ENCODE assay signal across 8 cellular contexts in the genomic region with DNA sequence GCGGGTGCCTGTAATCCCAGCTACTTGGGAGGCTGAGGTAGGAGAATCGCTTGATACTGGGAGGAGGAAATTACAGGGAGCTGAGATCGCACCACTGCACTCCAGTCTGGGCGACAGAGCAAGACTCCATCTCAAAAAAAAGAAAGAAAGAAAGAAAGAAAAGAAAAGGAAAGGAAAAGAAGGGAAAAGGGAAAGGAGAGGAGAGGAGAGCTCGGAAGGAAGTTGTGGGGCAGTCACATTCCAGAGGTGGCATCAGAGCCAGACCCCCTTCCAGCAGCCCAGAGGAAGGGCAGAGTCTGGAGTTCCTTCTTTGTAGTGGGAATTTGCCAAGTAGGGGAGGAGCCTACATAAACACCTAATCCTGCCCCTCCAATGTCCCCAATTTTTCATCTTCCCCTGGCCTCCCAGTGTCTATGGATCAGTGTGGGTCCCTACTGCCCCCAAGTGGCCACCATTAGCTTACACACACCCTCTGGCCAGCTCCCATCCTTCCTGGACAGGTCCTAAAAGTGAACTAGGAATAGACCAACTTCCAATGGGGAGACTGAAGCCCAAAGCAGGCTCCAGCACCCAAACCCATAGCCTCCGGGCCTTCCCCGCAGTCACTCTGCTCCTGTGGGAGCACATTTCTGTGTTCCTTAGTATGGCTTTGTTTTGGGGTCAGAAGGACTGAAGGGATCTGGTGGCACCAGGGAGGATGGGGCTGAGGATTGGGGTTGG. TPM values are rescaled to one million over a fixed set of nuclear protein-coding genes. Genes with fewer than 3 reads are reported as not detected.
DNase-seq lines count a peak whose midpoint lies in the region; ATAC-seq and TF ChIP-seq lines count a peak whose summit lies in the region.

No MANE protein-coding gene starts in this region.

- H3K27me3 Mint-ChIP-seq in activated CD8-positive, alpha-beta memory T cell treated with anti-CD3 and anti-CD28 coated beads, Interleukin-2, amount 10 ng/mL, durations not matched to agents 7 days and 5 days = peaks cover 20% of the 10 kb centered on the region

- H3K4me1 ChIP-seq in Karpas-422 (ENCODE audit: low read length) (no peaks in the 10 kb centered on the region), testis (peaks cover 3% of the 10 kb centered on the region)

- TF ChIP-seq POLR2A in testis (IDR thresholded peaks at IDR 0.05) = no peak

- H3K9me2 ChIP-seq in Karpas-422 (replicated peaks; ENCODE audit: insufficient read depth, low read length) = no peaks in the 10 kb centered on the region

- no peak overlapping the region for H3K27ac ChIP-seq in Karpas-422 (ENCODE audit: low read length)
- no peak overlapping the region for H3K27ac ChIP-seq in testis

- no peaks in the 10 kb centered on the region for H3K9me3 ChIP-seq in Karpas-422 (ENCODE audit: low read length)
- H3K9me3 ChIP-seq in testis = no peaks in the 10 kb centered on the region

- H3K4me2 ChIP-seq in Karpas-422 (ENCODE audit: low read depth, low read length, poor library complexity, severe bottlenecking) = no peak overlapping the region

- no peak overlapping the region for H2AFZ ChIP-seq in Karpas-422 (ENCODE audit: low read length)

- DNase-seq in activated CD8-positive, alpha-beta memory T cell treated with anti-CD3 and anti-CD28 coated beads, Interleukin-2, amount 10 ng/mL, durations not matched to agents 7 days and 5 days = peak; percentile 61
- DNase-seq in activated CD8-positive, alpha-beta memory T cell treated with anti-CD3 and anti-CD28 coated beads for 24 hours = no peak
- DNase-seq in Karpas-422 (peak; percentile 81), RPMI7951 (ENCODE audit: low read depth) (peak; percentile 65), cerebellum (ENCODE audit: low spot score) (peak; percentile 83), kidney tubule cell (ENCODE audit: low spot score) (peak; percentile 64), testis (peak; percentile 75), T1000 (lab: John Stamatoyannopoulos, UW) (no peak)

- ATAC-seq in activated CD8-positive, alpha-beta memory T cell treated with anti-CD3 and anti-CD28 coated beads, Interleukin-2, amount 10 ng/mL, durations not matched to agents 7 days and 5 days = peak; percentile 41

- no peak overlapping the region for H3K9ac ChIP-seq in Karpas-422 (ENCODE audit: low read length)

- H3K36me3 ChIP-seq in Karpas-422 (ENCODE audit: insufficient read depth, low read length) = no peaks in the 10 kb centered on the region
- H3K36me3 ChIP-seq in testis (ENCODE audit: low read depth, missing control alignments) = no peaks in the 10 kb centered on the region

- CTCF ChIA-PET in activated CD8-positive, alpha-beta memory T cell treated with anti-CD3 and anti-CD28 coated beads, Interleukin-2, amount 10 ng/mL, durations not matched to agents 7 days and 5 days (lab: Charles Lee) = interaction anchor here (0.7 to 5.1 kb wide), 18 partner anchors 9 to 393 kb away, joined by 3 to 46 read pairs (median 4); partner anchors contain the start of gene HSPB1

- no peaks in the 10 kb centered on the region for H3K36me3 Mint-ChIP-seq in activated CD8-positive, alpha-beta memory T cell treated with anti-CD3 and anti-CD28 coated beads, Interleukin-2, amount 10 ng/mL, durations not matched to agents 7 days and 5 days

- peak in 2 of 3 experiments; percentile 51 to 68 for TF ChIP-seq CTCF in testis (IDR thresholded peaks at IDR 0.05)

- H3K4me3 ChIP-seq in Karpas-422 (ENCODE audit: low read length) (no peak overlapping the region), testis (no peak overlapping the region)

- H3K4me3 Mint-ChIP-seq in activated CD8-positive, alpha-beta memory T cell treated with anti-CD3 and anti-CD28 coated beads, Interleukin-2, amount 10 ng/mL, durations not matched to agents 7 days and 5 days = no peak overlapping the region

- H4K20me1 ChIP-seq in Karpas-422 (ENCODE audit: insufficient read depth, low read depth, low read length) = no peaks in the 10 kb centered on the region

- no peak overlapping the region for H3K27ac Mint-ChIP-seq in activated CD8-positive, alpha-beta memory T cell treated with anti-CD3 and anti-CD28 coated beads, Interleukin-2, amount 10 ng/mL, durations not matched to agents 7 days and 5 days

- no peaks in the 10 kb centered on the region for H3K27me3 ChIP-seq in Karpas-422 (ENCODE audit: low read length)
- H3K27me3 ChIP-seq in testis = no peaks in the 10 kb centered on the region

- intact Hi-C loops in testis (cut with DNase I; ENCODE audit: low total_unique reads) = no loop called here

- peaks cover 3% of the 10 kb centered on the region for H3K4me1 Mint-ChIP-seq in activated CD8-positive, alpha-beta memory T cell treated with anti-CD3 and anti-CD28 coated beads, Interleukin-2, amount 10 ng/mL, durations not matched to agents 7 days and 5 days

- no peaks in the 10 kb centered on the region for H3K79me2 ChIP-seq in Karpas-422 (ENCODE audit: low read length)

- H3K9me3 Mint-ChIP-seq in activated CD8-positive, alpha-beta memory T cell treated with anti-CD3 and anti-CD28 coated beads, Interleukin-2, amount 10 ng/mL, durations not matched to agents 7 days and 5 days (ENCODE audit: low read depth) = no peaks in the 10 kb centered on the region

- 71 to 86% methylated on average over 7 of the region's 7 CpGs for WGBS in testis, 2 donors

RNA-seq across cellular contexts. Expression of gene HSPB1, which starts 39.6 kb away (rescaled TPM):
- 10 to 100 TPM; 36.5 to 62.9 TPM for total RNA-seq in activated CD8-positive, alpha-beta memory T cell treated with anti-CD3 and anti-CD28 coated beads, Interleukin-2, amount 10 ng/mL, durations not matched to agents 7 days and 5 days
- total RNA-seq in Karpas-422 (2014; rRNA removed; shearing (Covaris generic); ENCODE audit: low replicate concordance) = 5.2 and 17.7 TPM in 2 replicates
- 147 and 157 TPM in 2 replicates for total RNA-seq in RPMI7951 (2014; rRNA removed; shearing (Covaris generic))
- 11.9 TPM for total RNA-seq in cerebellum
- 100 to 1,000 TPM; 216 to 245 TPM for total RNA-seq in testis
- polyA plus RNA-seq in testis (ENCODE audit: insufficient read depth, low read depth, low replicate concordance) = 190 TPM

Comparison
In these comparisons a context has a peak if more than half of its experiments do, and no peak if none do; other contexts are left out.
1. DNase-seq: peak in activated CD8-positive, alpha-beta memory T cell treated with anti-CD3 and anti-CD28 coated beads, Interleukin-2, amount 10 ng/mL, durations not matched to agents 7 days and 5 days (single experiment), Karpas-422 (single experiment), RPMI7951 (single experiment), cerebellum (single experiment), kidney tubule cell (single experiment) and testis (single experiment); none in activated CD8-positive, alpha-beta memory T cell treated with anti-CD3 and anti-CD28 coated beads for 24 hours (single experiment) and T1000 (single experiment).